ENCODE assay signal across 9 cellular contexts in the genomic region with DNA sequence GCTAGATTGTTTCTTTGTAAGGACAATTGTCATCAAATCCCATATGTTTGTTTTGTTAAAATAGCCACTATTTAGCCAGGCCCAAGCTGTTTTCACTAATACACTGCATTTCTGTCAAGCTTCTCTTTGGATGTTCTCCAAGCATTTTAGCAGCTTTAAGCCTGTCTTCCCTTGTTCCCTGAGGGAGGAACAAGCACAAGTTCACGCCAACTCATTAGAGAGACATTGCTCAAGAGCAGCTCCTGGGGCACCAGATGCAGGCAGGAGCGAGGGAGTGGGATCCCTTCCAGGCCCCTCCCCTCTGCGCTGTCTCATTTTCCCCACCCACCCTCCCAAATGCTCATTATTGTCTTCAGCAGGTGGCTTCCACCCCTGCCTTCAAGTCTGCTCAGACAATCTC.
DNase-seq lines count a peak whose midpoint lies in the region; ATAC-seq and TF ChIP-seq lines count a peak whose summit lies in the region.
"Had no signal": no experiment of that assay in that cellular context is flagged by ENCODE, and none has a peak within 500 bp of the region (broad histone marks: within the 10 kb centered on the region; RNA-seq: fewer than 3 reads in every experiment).

No MANE protein-coding gene starts in this region.

- DNase-seq in AG08396 (ENCODE audit: low spot score) (peak; percentile 11), NB4 (ENCODE audit: low read depth) (peak; percentile 31), cardiac fibroblast (ENCODE audit: low read depth in 2 of 2) (peak; percentile 69 to 91), left kidney (ENCODE audit: low read depth, low spot score) (peak; percentile 17), amniotic stem cell (lab: John Stamatoyannopoulos, UW) (no peak), KG1 (lab: John Stamatoyannopoulos, UW) (no peak)
- no peak for DNase-seq in effector CD4-positive, alpha-beta T cell
- DNase-seq: activated CD8-positive, alpha-beta memory T cell treated with anti-CD3 and anti-CD28 coated beads, Interleukin-2, amount 50 U/mL, for 4 hours had no signal

- no peak for ATAC-seq in HG02973 (IDR thresholded peaks at IDR 0.05; ENCODE audit: unreplicated experiment)

- H3K4me3 ChIP-seq in NB4 (ENCODE audit: low read depth, low read length) (no peak overlapping the region), cardiac fibroblast (replicated peaks in 1 of 2; ENCODE audit: low read depth in 2 of 2, low read length in 2 of 2) (no peak overlapping the region)

- TF ChIP-seq POLR2A in NB4 (IDR thresholded peaks at IDR 0.05; ENCODE audit: extremely low read depth, insufficient read length) = no peak

- TF ChIP-seq CTCF in NB4 (IDR thresholded peaks at IDR 0.05; ENCODE audit: low read depth, low read length) (no peak), cardiac fibroblast (IDR thresholded peaks at IDR 0.05; ENCODE audit: low read depth, low read length) (no peak)

Comparison
In these comparisons a context has a peak if more than half of its experiments do, and no peak if none do; other contexts are left out.
1. DNase-seq: peak in AG08396 (single experiment), NB4 (single experiment), cardiac fibroblast (2 of 2) and left kidney (single experiment); none in effector CD4-positive, alpha-beta T cell (single experiment), amniotic stem cell (single experiment) and KG1 (single experiment).